ENCODE assay signal across 9 cellular contexts in the genomic region with DNA sequence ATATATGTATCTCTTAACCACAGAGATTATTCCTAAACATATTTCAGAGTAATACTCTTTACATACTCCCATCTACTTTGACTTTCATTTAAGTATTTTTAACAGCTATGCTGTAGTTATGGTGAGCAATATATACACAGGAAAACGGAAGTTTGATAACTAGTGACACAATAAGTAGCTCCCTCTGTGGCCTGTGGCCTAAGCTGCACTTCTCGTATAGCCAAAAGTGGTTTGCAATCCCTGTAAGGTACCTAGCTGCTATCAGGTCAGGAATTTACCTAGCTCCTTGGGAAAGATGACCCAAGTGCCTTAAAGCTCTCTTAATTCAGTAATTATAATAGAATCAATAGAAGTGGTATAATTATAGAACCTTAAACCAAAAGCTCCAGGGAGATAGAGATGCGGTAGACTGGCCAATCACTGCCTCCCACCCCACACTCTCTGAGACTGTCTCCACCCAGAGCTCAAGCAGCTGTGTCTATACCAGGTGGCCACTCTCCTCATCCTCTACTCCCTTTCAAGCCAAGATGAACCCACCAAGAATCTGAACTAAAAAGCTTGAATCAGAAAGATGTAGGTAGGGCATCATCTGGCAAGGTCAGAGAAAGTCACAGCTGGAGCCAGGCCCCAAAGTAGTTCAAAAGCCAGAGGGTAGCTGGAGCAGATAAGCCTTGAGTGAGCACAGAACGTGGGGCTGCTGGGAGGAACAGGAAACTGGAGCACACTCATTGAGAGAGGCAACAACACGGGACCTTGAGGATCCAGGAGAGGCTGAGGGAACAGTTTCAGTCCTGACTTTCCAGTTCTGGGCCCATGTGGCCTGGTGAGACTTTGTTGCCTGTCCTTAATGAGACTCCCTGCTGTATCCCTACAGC.
DNase-seq lines count a peak whose midpoint lies in the region; ATAC-seq lines count a peak whose summit lies in the region.
"Had no signal": no experiment of that assay in that cellular context is flagged by ENCODE, and none has a peak within 500 bp of the region (broad histone marks: within the 10 kb centered on the region; RNA-seq: fewer than 3 reads in every experiment).

No MANE protein-coding gene starts in this region.

- peaks cover 3% of the 10 kb centered on the region for H3K9me3 Mint-ChIP-seq in activated CD4-positive, alpha-beta T cell treated with anti-CD3 and anti-CD28 coated beads for 36 hours (ENCODE audit: low read depth)
- H3K9me3 Mint-ChIP-seq in T-helper 1 cell treated with Interleukin-12 subunit alpha and Interleukin-12 subunit beta and Interleukin-4 antibody, amounts not matched to agents 30 μg/mL and 1 μg/mL, for 36 hours, result peaks cover 5% of the 10 kb centered on the region
- no peaks in the 10 kb centered on the region for H3K9me3 Mint-ChIP-seq in stimulated activated effector memory CD8-positive, alpha-beta T cell treated with anti-CD3 and anti-CD28 coated beads, Interleukin-12 subunit alpha, Interleukin-12 subunit beta, amount 100 ng/mL, for 72 hours
- H3K9me3 Mint-ChIP-seq: brain had no signal

- peaks cover 18% of the 10 kb centered on the region for H3K36me3 Mint-ChIP-seq in activated CD4-positive, alpha-beta T cell treated with anti-CD3 and anti-CD28 coated beads for 36 hours (ENCODE audit: low read depth)
- peaks cover 16% of the 10 kb centered on the region for H3K36me3 Mint-ChIP-seq in T-helper 1 cell treated with Interleukin-12 subunit alpha and Interleukin-12 subunit beta and Interleukin-4 antibody, amounts not matched to agents 30 μg/mL and 1 μg/mL, for 36 hours (ENCODE audit: low read depth)
- peaks cover 5% of the 10 kb centered on the region for H3K36me3 Mint-ChIP-seq in stimulated activated effector memory CD8-positive, alpha-beta T cell treated with anti-CD3 and anti-CD28 coated beads, Interleukin-12 subunit alpha, Interleukin-12 subunit beta, amount 100 ng/mL, for 72 hours

- H3K27ac Mint-ChIP-seq in activated CD4-positive, alpha-beta T cell treated with anti-CD3 and anti-CD28 coated beads for 36 hours, result peak overlapping the region; percentile 81
- H3K27ac Mint-ChIP-seq in T-helper 1 cell treated with Interleukin-12 subunit alpha and Interleukin-12 subunit beta and Interleukin-4 antibody, amounts not matched to agents 30 μg/mL and 1 μg/mL, for 36 hours, result peak overlapping the region; percentile 91
- peak overlapping the region; percentile 96 for H3K27ac Mint-ChIP-seq in stimulated activated effector memory CD8-positive, alpha-beta T cell treated with anti-CD3 and anti-CD28 coated beads, Interleukin-12 subunit alpha, Interleukin-12 subunit beta, amount 100 ng/mL, for 72 hours
- H3K27ac Mint-ChIP-seq: brain had no signal

- intact Hi-C loops in activated CD4-positive, alpha-beta T cell treated with anti-CD3 and anti-CD28 coated beads for 36 hours (cut with DNase I, micrococcal nuclease), result no loop called here

- H3K27me3 Mint-ChIP-seq in activated CD4-positive, alpha-beta T cell treated with anti-CD3 and anti-CD28 coated beads for 36 hours, result no peaks in the 10 kb centered on the region
- no peaks in the 10 kb centered on the region for H3K27me3 Mint-ChIP-seq in T-helper 1 cell treated with Interleukin-12 subunit alpha and Interleukin-12 subunit beta and Interleukin-4 antibody, amounts not matched to agents 30 μg/mL and 1 μg/mL, for 36 hours (ENCODE audit: low read depth)

- H3K4me1 Mint-ChIP-seq in activated CD4-positive, alpha-beta T cell treated with anti-CD3 and anti-CD28 coated beads for 36 hours, result peaks cover 48% of the 10 kb centered on the region
- H3K4me1 Mint-ChIP-seq in T-helper 1 cell treated with Interleukin-12 subunit alpha and Interleukin-12 subunit beta and Interleukin-4 antibody, amounts not matched to agents 30 μg/mL and 1 μg/mL, for 36 hours (ENCODE audit: low read depth), result peaks cover 36% of the 10 kb centered on the region
- peaks cover 56% of the 10 kb centered on the region for H3K4me1 Mint-ChIP-seq in stimulated activated effector memory CD8-positive, alpha-beta T cell treated with anti-CD3 and anti-CD28 coated beads, Interleukin-12 subunit alpha, Interleukin-12 subunit beta, amount 100 ng/mL, for 72 hours
- H3K4me1 Mint-ChIP-seq: brain had no signal

- POLR2A ChIA-PET in activated CD4-positive, alpha-beta T cell treated with anti-CD3 and anti-CD28 coated beads for 36 hours (lab: Charles Lee), result interaction anchor here (0.6 kb wide), 1 partner anchor 19 kb away, joined by 4 read pairs; no protein-coding TSS in a partner anchor

- ATAC-seq in activated CD4-positive, alpha-beta T cell treated with anti-CD3 and anti-CD28 coated beads for 36 hours, result peak; percentile 52
- peak; percentile 76 for ATAC-seq in HG02981 (IDR thresholded peaks at IDR 0.05; ENCODE audit: unreplicated experiment)
- peak; percentile 83 for ATAC-seq in stimulated activated effector memory CD8-positive, alpha-beta T cell treated with anti-CD3 and anti-CD28 coated beads, Interleukin-12 subunit alpha, Interleukin-12 subunit beta, amount 100 ng/mL, for 72 hours

- DNase-seq in activated CD4-positive, alpha-beta T cell treated with anti-CD3 and anti-CD28 coated beads for 36 hours, result peak; percentile 35
- no peak for DNase-seq in activated CD4-positive, alpha-beta T cell treated with anti-CD3 and anti-CD28 coated beads for 4 hours
- no peak for DNase-seq in stimulated activated effector memory CD8-positive, alpha-beta T cell treated with anti-CD3 and anti-CD28 coated beads, Interleukin-12 subunit alpha, Interleukin-12 subunit beta, amount 100 ng/mL, for 72 hours (ENCODE audit: low spot score in 2 of 2)
- DNase-seq in AG08395 (ENCODE audit: low spot score), result no peak
- no peak for DNase-seq in GM19240 (ENCODE audit: insufficient read length, low spot score)
- no peak for DNase-seq in NCI-H526 (lab: John Stamatoyannopoulos, UW)

- CTCF ChIA-PET in activated CD4-positive, alpha-beta T cell treated with anti-CD3 and anti-CD28 coated beads for 36 hours (lab: Charles Lee), result interaction anchor here (0.5 to 2.1 kb wide), 9 partner anchors 8 to 1078 kb away, joined by 3 to 17 read pairs (median 3); no protein-coding TSS in a partner anchor

- no peak overlapping the region for H3K4me3 Mint-ChIP-seq in activated CD4-positive, alpha-beta T cell treated with anti-CD3 and anti-CD28 coated beads for 36 hours
- peak overlapping the region; percentile 15 for H3K4me3 Mint-ChIP-seq in T-helper 1 cell treated with Interleukin-12 subunit alpha and Interleukin-12 subunit beta and Interleukin-4 antibody, amounts not matched to agents 30 μg/mL and 1 μg/mL, for 36 hours
- peak overlapping the region; percentile 59 for H3K4me3 Mint-ChIP-seq in stimulated activated effector memory CD8-positive, alpha-beta T cell treated with anti-CD3 and anti-CD28 coated beads, Interleukin-12 subunit alpha, Interleukin-12 subunit beta, amount 100 ng/mL, for 72 hours
- H3K4me3 Mint-ChIP-seq: brain had no signal
